14 cellular contexts compared by ENCODE assay signal in genomic region chr5:179288809-179289185, GRCh38. TPM values are rescaled to one million over a fixed set of nuclear protein-coding genes. Genes with fewer than 3 reads are reported as not detected.
"Had no signal": no experiment of that assay in that cellular context is flagged by ENCODE, and none has a peak within 500 bp of the region (broad histone marks: within the 10 kb centered on the region; RNA-seq: fewer than 3 reads in every experiment).

No MANE protein-coding gene starts in this region.

- DNase-seq: activated CD4-positive, alpha-beta T cell treated with anti-CD3 and anti-CD28 coated beads, Interleukin-2, amount 10 ng/mL, durations not matched to agents 7 days and 5 days; activated CD4-positive, CD25-positive, alpha-beta regulatory T cell; activated gamma-delta T cell; amygdala; immature natural killer cell; nephron progenitor cell; stimulated activated CD4-positive, alpha-beta T cell treated with anti-CD3 and anti-CD28 coated beads, Interleukin-1b, Interleukin-23, amount 100 ng/mL, for 48 hours; stimulated activated naive CD4-positive, alpha-beta T cell treated with Interleukin-2 at 50 U/mL for 16 hours had no signal

- H3K4me3 Mint-ChIP-seq: activated CD4-positive, alpha-beta T cell treated with anti-CD3 and anti-CD28 coated beads, Interleukin-2, amount 10 ng/mL, durations not matched to agents 7 days and 5 days; activated naive CD8-positive, alpha-beta T cell; immature natural killer cell; memory B cell; nephron progenitor cell; T-helper 1 cell treated with Interleukin-12 subunit alpha and Interleukin-12 subunit beta and Interleukin-4 antibody, amounts not matched to agents 30 μg/mL and 1 μg/mL, for 36 hours had no signal

- H3K27me3 Mint-ChIP-seq: activated CD4-positive, alpha-beta T cell treated with anti-CD3 and anti-CD28 coated beads, Interleukin-2, amount 10 ng/mL, durations not matched to agents 7 days and 5 days; activated naive CD8-positive, alpha-beta T cell had no signal

- H3K9me3 Mint-ChIP-seq: activated CD4-positive, alpha-beta T cell treated with anti-CD3 and anti-CD28 coated beads, Interleukin-2, amount 10 ng/mL, durations not matched to agents 7 days and 5 days; immature natural killer cell; memory B cell; T-helper 1 cell treated with Interleukin-12 subunit alpha and Interleukin-12 subunit beta and Interleukin-4 antibody, amounts not matched to agents 30 μg/mL and 1 μg/mL, for 36 hours had no signal

- H3K4me3 ChIP-seq: dorsolateral prefrontal cortex, thoracic aorta had no signal

- H3K36me3 Mint-ChIP-seq: activated naive CD8-positive, alpha-beta T cell; immature natural killer cell; memory B cell had no signal

- H3K4me1 Mint-ChIP-seq: activated CD4-positive, alpha-beta T cell treated with anti-CD3 and anti-CD28 coated beads, Interleukin-2, amount 10 ng/mL, durations not matched to agents 7 days and 5 days; immature natural killer cell; memory B cell had no signal

- H3K9me3 ChIP-seq: thoracic aorta had no signal

- H3K27ac ChIP-seq: dorsolateral prefrontal cortex had no signal

- H3K27me3 ChIP-seq: dorsolateral prefrontal cortex had no signal

- H3K27ac Mint-ChIP-seq: activated CD4-positive, alpha-beta T cell treated with anti-CD3 and anti-CD28 coated beads, Interleukin-2, amount 10 ng/mL, durations not matched to agents 7 days and 5 days; activated naive CD8-positive, alpha-beta T cell; immature natural killer cell; memory B cell; T-helper 1 cell treated with Interleukin-12 subunit alpha and Interleukin-12 subunit beta and Interleukin-4 antibody, amounts not matched to agents 30 μg/mL and 1 μg/mL, for 36 hours had no signal

- H3K36me3 ChIP-seq: thoracic aorta had no signal

RNA-seq across cellular contexts. Expression of gene ADAMTS2, which starts 56.5 kb away (rescaled TPM):
- total RNA-seq: activated CD4-positive, alpha-beta T cell treated with anti-CD3 and anti-CD28 coated beads, Interleukin-2, amount 10 ng/mL, durations not matched to agents 7 days and 5 days; activated CD8-positive, alpha-beta memory T cell treated with anti-CD3 and anti-CD28 coated beads for 36 hours had no signal
